Comparison of ENCODE assay signal across 12 cellular contexts in genomic region chr20:44618318-44618731, GRCh38. TPM values are rescaled to one million over a fixed set of nuclear protein-coding genes. Genes with fewer than 3 reads are reported as not detected.
DNase-seq lines count a peak whose midpoint lies in the region; ATAC-seq lines count a peak whose summit lies in the region.
"Had no signal": no experiment of that assay in that cellular context is flagged by ENCODE, and none has a peak within 500 bp of the region (broad histone marks: within the 10 kb centered on the region; RNA-seq: fewer than 3 reads in every experiment).

No MANE protein-coding gene starts in this region.

- H3K27ac ChIP-seq in naive thymus-derived CD4-positive, alpha-beta T cell (ENCODE audit: low read depth, low read length) = peak overlapping the region; percentile 59
- H3K27ac ChIP-seq: esophagus squamous epithelium had no signal

- H3K27ac Mint-ChIP-seq in naive thymus-derived CD4-positive, alpha-beta T cell = peak overlapping the region; percentile 43 to 96 (median 92)

- peaks cover 0 to 55% (median 14%) of the 10 kb centered on the region in 3 experiments for H3K36me3 ChIP-seq in naive thymus-derived CD4-positive, alpha-beta T cell (ENCODE audit: control insufficient read depth in 2 of 3, insufficient read depth in 3 of 3, low read length in 3 of 3)

- POLR2A ChIA-PET in naive thymus-derived CD4-positive, alpha-beta T cell (lab: Charles Lee) = interaction anchor here (0.7 to 10.9 kb wide), 10 partner anchors 8 to 349 kb away, joined by 3 to 122 read pairs (median 4); partner anchors contain the start of genes ADA, SERINC3 and TTPAL

- CTCF ChIA-PET in naive thymus-derived CD4-positive, alpha-beta T cell (lab: Charles Lee) = interaction anchor here (0.6 to 1.8 kb wide), 8 partner anchors 8 to 401 kb away, joined by 3 to 11 read pairs (median 4); no protein-coding TSS in a partner anchor

- peak; percentile 38 for DNase-seq in stimulated activated CD4-positive, alpha-beta T cell treated with anti-CD3 and anti-CD28 coated beads, Interleukin-12 subunit alpha, Interleukin-12 subunit beta, amount 100 ng/mL, for 4 hours
- DNase-seq in stimulated activated CD4-positive, alpha-beta T cell treated with anti-CD3 and anti-CD28 coated beads, Interleukin-2, amount 100 ng/mL, for 48 hours = no peak
- DNase-seq in activated naive CD4-positive, alpha-beta T cell treated with anti-CD3 and anti-CD28 coated beads, Interleukin-2, amount 50 U/mL, for 16 hours = peak; percentile 49
- peak in 7 of 9 donors; percentile 29 to 44 (median 36) for DNase-seq in naive thymus-derived CD4-positive, alpha-beta T cell
- DNase-seq in superior temporal gyrus (ENCODE audit: extremely low spot score) = no peak
- no peak for DNase-seq in head of caudate nucleus
- DNase-seq: amniotic stem cell, esophagus squamous epithelium, NCI-H1930 had no signal

- intact Hi-C loops in naive thymus-derived CD4-positive, alpha-beta T cell (cut with micrococcal nuclease) = loop anchor here (1.0 to 10.0 kb wide), 3 partner anchors 25 to 116 kb away; partner anchors contain the start of gene ADA (in 1 of the 2)
- intact Hi-C loops in head of caudate nucleus (cut with DNase I) = loop anchor here (10.0 kb wide), 1 partner anchor 116 kb away; no protein-coding TSS in a partner anchor

- H3K27me3 Mint-ChIP-seq in naive thymus-derived CD4-positive, alpha-beta T cell = no peaks in the 10 kb centered on the region

- peaks cover 0 to 2% (median 0%) of the 10 kb centered on the region in 11 donors for H3K9me3 Mint-ChIP-seq in naive thymus-derived CD4-positive, alpha-beta T cell

- no peak overlapping the region for H3K4me3 ChIP-seq in naive thymus-derived CD4-positive, alpha-beta T cell (ENCODE audit: low read length)
- H3K4me3 ChIP-seq: esophagus squamous epithelium had no signal

- peak; percentile 78 for ATAC-seq in naive thymus-derived CD4-positive, alpha-beta T cell
- ATAC-seq in HG03354 (IDR thresholded peaks at IDR 0.05; ENCODE audit: poor library complexity, severe bottlenecking, unreplicated experiment) = no peak
- ATAC-seq in HG03342 (IDR thresholded peaks at IDR 0.05; ENCODE audit: unreplicated experiment) = no peak
- ATAC-seq: SK-N-SH treated with all-trans-retinoic acid at 6 μM for 48 hours had no signal

- peaks cover 23 to 47% (median 46%) of the 10 kb centered on the region in 5 donors for H3K36me3 Mint-ChIP-seq in naive thymus-derived CD4-positive, alpha-beta T cell

- peaks cover 42 to 70% (median 58%) of the 10 kb centered on the region in 7 donors for H3K4me1 Mint-ChIP-seq in naive thymus-derived CD4-positive, alpha-beta T cell

- H3K27me3 ChIP-seq in naive thymus-derived CD4-positive, alpha-beta T cell (ENCODE audit: control insufficient read depth in 2 of 2, insufficient read depth in 2 of 2, low read length in 2 of 2) = no peaks in the 10 kb centered on the region
- H3K27me3 ChIP-seq: esophagus squamous epithelium had no signal

- peaks cover 0 to 6% (median 0%) of the 10 kb centered on the region in 3 experiments for H3K9me3 ChIP-seq in naive thymus-derived CD4-positive, alpha-beta T cell (ENCODE audit: control insufficient read depth in 2 of 3, low read length in 3 of 3)

- peak overlapping the region in 9 of 10 donors; percentile 30 to 66 (median 53) for H3K4me3 Mint-ChIP-seq in naive thymus-derived CD4-positive, alpha-beta T cell

- H3K4me1 ChIP-seq in naive thymus-derived CD4-positive, alpha-beta T cell (ENCODE audit: control insufficient read depth in 2 of 2, insufficient read depth in 2 of 2, low read length in 2 of 2) = peaks cover 9 to 52% of the 10 kb centered on the region in 2 donors

RNA-seq across cellular contexts. Expression of gene ADA, which starts 33.2 kb away (rescaled TPM):
- total RNA-seq in naive thymus-derived CD4-positive, alpha-beta T cell = 100 to 1,000 TPM in 1 of 5 experiments, 10 to 100 TPM in 4; 26.1 to 103 (median 28.2) TPM
- polyA plus RNA-seq in naive thymus-derived CD4-positive, alpha-beta T cell = 10 to 100 TPM; 40.8 to 41.1 TPM

RNA-seq across cellular contexts. Expression of gene PKIG, which starts 35.9 kb away (rescaled TPM):
- total RNA-seq in naive thymus-derived CD4-positive, alpha-beta T cell = 1 to 10 TPM; 1.9 to 6.0 (median 2.9) TPM
- polyA plus RNA-seq in naive thymus-derived CD4-positive, alpha-beta T cell = 1 to 10 TPM; 2.9 to 3.6 TPM

Comparison
In these comparisons a context has a peak if more than half of its experiments do, and no peak if none do; other contexts are left out.
1. DNase-seq: peak in stimulated activated CD4-positive, alpha-beta T cell treated with anti-CD3 and anti-CD28 coated beads, Interleukin-12 subunit alpha, Interleukin-12 subunit beta, amount 100 ng/mL, for 4 hours (single experiment), activated naive CD4-positive, alpha-beta T cell treated with anti-CD3 and anti-CD28 coated beads, Interleukin-2, amount 50 U/mL, for 16 hours (single experiment) and naive thymus-derived CD4-positive, alpha-beta T cell (7 of 9); none in stimulated activated CD4-positive, alpha-beta T cell treated with anti-CD3 and anti-CD28 coated beads, Interleukin-2, amount 100 ng/mL, for 48 hours (0 of 2), superior temporal gyrus (single experiment) and head of caudate nucleus (0 of 42).